10 cellular contexts compared by ENCODE assay signal in the genomic region with DNA sequence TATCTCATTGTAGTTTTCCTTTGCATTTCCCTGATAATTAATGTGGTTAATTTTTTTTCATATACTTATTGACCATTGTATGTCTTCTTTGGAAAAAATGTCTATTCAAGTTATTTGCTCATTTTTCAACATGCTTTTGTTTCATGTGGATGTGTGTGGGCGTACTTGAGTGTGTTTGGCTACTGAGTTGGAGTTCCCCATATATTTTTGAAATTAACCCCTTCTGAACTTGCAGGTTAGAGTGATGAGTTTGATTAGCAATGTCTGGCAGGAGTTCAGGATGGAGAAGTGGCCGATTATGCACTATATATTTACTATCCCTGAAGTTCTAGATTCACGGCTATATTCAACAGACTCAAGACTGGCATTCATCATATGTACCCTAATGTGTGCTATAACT.
"Had no signal": no experiment of that assay in that cellular context is flagged by ENCODE, and none has a peak within 500 bp of the region (broad histone marks: within the 10 kb centered on the region; RNA-seq: fewer than 3 reads in every experiment).

No MANE protein-coding gene starts in this region.

- ATAC-seq: GM23338, HepG2 had no signal

- H3K9ac ChIP-seq: KMS-11 had no signal

- FAIRE-seq: H1, H54, HepG2 had no signal

- H3K4me2 ChIP-seq: GM23338, KMS-11 had no signal

- H2AFZ ChIP-seq: GM23338 had no signal

- DNase-seq: H9, HCEC 1CT, Karpas-422, KBM-7 had no signal

- H3K4me3 ChIP-seq: GM23338 had no signal

- H3K27ac ChIP-seq: HL-60, KMS-11 had no signal
